In the genomic region with DNA sequence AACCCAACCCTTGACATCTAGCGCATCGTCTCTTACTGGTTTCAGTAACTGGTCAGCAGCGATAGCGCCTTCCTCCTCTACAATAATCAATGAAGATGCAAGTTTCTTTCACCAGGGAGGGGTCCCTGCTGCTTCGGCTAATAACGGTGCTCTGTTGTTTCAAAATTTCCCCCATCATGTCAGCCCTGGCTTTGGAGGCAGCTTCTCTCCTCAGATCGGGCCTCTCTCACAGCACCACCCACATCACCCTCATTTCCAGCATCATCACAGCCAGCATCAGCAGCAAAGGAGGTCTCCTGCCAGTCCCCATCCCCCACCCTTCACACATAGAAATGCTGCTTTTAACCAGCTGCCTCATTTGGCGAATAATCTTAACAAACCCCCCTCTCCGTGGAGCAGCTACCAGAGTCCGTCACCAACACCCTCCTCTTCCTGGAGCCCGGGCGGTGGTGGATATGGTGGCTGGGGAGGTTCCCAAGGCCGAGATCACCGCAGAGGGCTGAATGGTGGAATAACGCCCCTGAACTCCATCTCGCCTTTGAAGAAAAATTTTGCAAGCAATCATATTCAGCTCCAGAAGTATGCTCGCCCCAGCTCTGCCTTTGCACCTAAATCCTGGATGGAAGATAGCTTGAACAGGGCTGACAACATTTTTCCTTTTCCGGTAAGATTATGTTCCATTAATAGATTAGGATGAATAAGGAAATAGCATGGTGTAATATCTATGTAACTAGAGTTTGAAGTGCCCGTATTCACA, we compare ENCODE assay signal across 8 cellular contexts. TPM values are rescaled to one million over a fixed set of nuclear protein-coding genes. Genes with fewer than 3 reads are reported as not detected.
A peak's percentile ranks its signal among the peaks of the same experiment; 100 is the strongest.
DNase-seq lines count a peak whose midpoint lies in the region; ATAC-seq and TF ChIP-seq lines count a peak whose summit lies in the region.

No MANE protein-coding gene starts in this region.

- TF ChIP-seq RAD21 in liver (IDR thresholded peaks at IDR 0.05): peak in 1 of 2 donors; percentile 1

- no peak for TF ChIP-seq CTCF in breast epithelium (IDR thresholded peaks at IDR 0.05)
- TF ChIP-seq CTCF in liver (IDR thresholded peaks at IDR 0.05; ENCODE audit: low read depth, low read length, missing input control): no peak
- TF ChIP-seq CTCF in suprapubic skin (IDR thresholded peaks at IDR 0.05): no peak

- peak overlapping the region; percentile 83 to 99 for H3K9ac ChIP-seq in liver (ENCODE audit: low read depth in 1 of 2, low read length in 2 of 2)

- peak overlapping the region; percentile 77 to 94 for H3K27ac ChIP-seq in breast epithelium
- H3K27ac ChIP-seq in liver (ENCODE audit: low read depth in 1 of 2, low read length in 2 of 2): peak overlapping the region; percentile 88
- peak overlapping the region; percentile 51 for H3K27ac ChIP-seq in suprapubic skin

- H3K4me3 ChIP-seq in GM08714 (ENCODE audit: low read length): peak overlapping the region; percentile 26
- peak overlapping the region; percentile 72 to 92 (median 91) for H3K4me3 ChIP-seq in breast epithelium
- peak overlapping the region; percentile 68 to 91 (median 89) for H3K4me3 ChIP-seq in liver (ENCODE audit: low read depth in 1 of 3, low read length in 3 of 3)
- peak overlapping the region; percentile 73 for H3K4me3 ChIP-seq in suprapubic skin

- peak; percentile 69 for DNase-seq in NCI-H69 (lab: John Stamatoyannopoulos, UW)
- no peak for DNase-seq in breast epithelium (ENCODE audit: low spot score in 2 of 2)
- no peak for DNase-seq in suprapubic skin (ENCODE audit: low spot score in 2 of 2)
- DNase-seq in NCI-H2171 (lab: John Stamatoyannopoulos, UW): no peak

- ATAC-seq in GM18520 (IDR thresholded peaks at IDR 0.05; ENCODE audit: unreplicated experiment): no peak
- no peak for ATAC-seq in GM18502 (IDR thresholded peaks at IDR 0.05; ENCODE audit: poor library complexity, unreplicated experiment)

- no peak for TF ChIP-seq EP300 in suprapubic skin (IDR thresholded peaks at IDR 0.05)

- no peaks in the 10 kb centered on the region for H3K36me3 ChIP-seq in breast epithelium
- no peaks in the 10 kb centered on the region for H3K36me3 ChIP-seq in liver (ENCODE audit: control insufficient read depth in 4 of 4, insufficient read depth in 3 of 4, low read depth in 1 of 4, low read length in 3 of 4)
- H3K36me3 ChIP-seq in suprapubic skin: no peaks in the 10 kb centered on the region

- H3K27me3 ChIP-seq in breast epithelium (no peaks in the 10 kb centered on the region), liver (ENCODE audit: control insufficient read depth in 4 of 4, insufficient read depth in 4 of 4, low read length in 3 of 4) (no peaks in the 10 kb centered on the region), suprapubic skin (no peaks in the 10 kb centered on the region)

- 20% methylated on average over 19 of the region's 19 CpGs for WGBS in liver
- 46% methylated on average over 19 of the region's 19 CpGs for WGBS in suprapubic skin

- no peaks in the 10 kb centered on the region for H3K4me1 ChIP-seq in breast epithelium
- peaks cover 6 to 36% (median 17%) of the 10 kb centered on the region in 4 donors for H3K4me1 ChIP-seq in liver (ENCODE audit: control insufficient read depth in 4 of 4, insufficient read depth in 4 of 4, low read length in 3 of 4)
- H3K4me1 ChIP-seq in suprapubic skin: peaks cover 79% of the 10 kb centered on the region

- intact Hi-C loops in breast epithelium (cut with DNase I; ENCODE audit: low total_unique reads): no loop called here

- no peaks in the 10 kb centered on the region for H3K9me3 ChIP-seq in breast epithelium
- H3K9me3 ChIP-seq in liver (ENCODE audit: control insufficient read depth in 4 of 4, low read length in 3 of 4): no peaks in the 10 kb centered on the region
- no peaks in the 10 kb centered on the region for H3K9me3 ChIP-seq in suprapubic skin

- no peak for TF ChIP-seq POLR2A in breast epithelium (IDR thresholded peaks at IDR 0.05)
- TF ChIP-seq POLR2A in suprapubic skin (IDR thresholded peaks at IDR 0.05): no peak

TF ChIP-seq in liver, 16 proteins besides CTCF, POLR2A, EP300 and RAD21:
- TF ChIP-seq, protein P1, sequence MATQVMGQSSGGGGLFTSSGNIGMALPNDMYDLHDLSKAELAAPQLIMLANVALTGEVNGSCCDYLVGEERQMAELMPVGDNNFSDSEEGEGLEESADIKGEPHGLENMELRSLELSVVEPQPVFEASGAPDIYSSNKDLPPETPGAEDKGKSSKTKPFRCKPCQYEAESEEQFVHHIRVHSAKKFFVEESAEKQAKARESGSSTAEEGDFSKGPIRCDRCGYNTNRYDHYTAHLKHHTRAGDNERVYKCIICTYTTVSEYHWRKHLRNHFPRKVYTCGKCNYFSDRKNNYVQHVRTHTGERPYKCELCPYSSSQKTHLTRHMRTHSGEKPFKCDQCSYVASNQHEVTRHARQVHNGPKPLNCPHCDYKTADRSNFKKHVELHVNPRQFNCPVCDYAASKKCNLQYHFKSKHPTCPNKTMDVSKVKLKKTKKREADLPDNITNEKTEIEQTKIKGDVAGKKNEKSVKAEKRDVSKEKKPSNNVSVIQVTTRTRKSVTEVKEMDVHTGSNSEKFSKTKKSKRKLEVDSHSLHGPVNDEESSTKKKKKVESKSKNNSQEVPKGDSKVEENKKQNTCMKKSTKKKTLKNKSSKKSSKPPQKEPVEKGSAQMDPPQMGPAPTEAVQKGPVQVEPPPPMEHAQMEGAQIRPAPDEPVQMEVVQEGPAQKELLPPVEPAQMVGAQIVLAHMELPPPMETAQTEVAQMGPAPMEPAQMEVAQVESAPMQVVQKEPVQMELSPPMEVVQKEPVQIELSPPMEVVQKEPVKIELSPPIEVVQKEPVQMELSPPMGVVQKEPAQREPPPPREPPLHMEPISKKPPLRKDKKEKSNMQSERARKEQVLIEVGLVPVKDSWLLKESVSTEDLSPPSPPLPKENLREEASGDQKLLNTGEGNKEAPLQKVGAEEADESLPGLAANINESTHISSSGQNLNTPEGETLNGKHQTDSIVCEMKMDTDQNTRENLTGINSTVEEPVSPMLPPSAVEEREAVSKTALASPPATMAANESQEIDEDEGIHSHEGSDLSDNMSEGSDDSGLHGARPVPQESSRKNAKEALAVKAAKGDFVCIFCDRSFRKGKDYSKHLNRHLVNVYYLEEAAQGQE (IDR thresholded peaks at IDR 0.05): peak; percentile 23
- TF ChIP-seq YY1 (IDR thresholded peaks at IDR 0.05): peak; percentile 39
- TF ChIP-seq MAX (IDR thresholded peaks at IDR 0.05): no peak
- peak in 1 of 2 donors; percentile 4 for TF ChIP-seq RXRA (IDR thresholded peaks at IDR 0.05)
- TF ChIP-seq JUND (IDR thresholded peaks at IDR 0.05): no peak
- TF ChIP-seq HNF4A (conservative IDR thresholded peaks at IDR 0.05): no peak

RNA-seq across cellular contexts. Expression of gene CPEB4, which starts 2.2 kb away (rescaled TPM):
- 10 to 100 TPM; 36.4 to 71.7 (median 49.9) TPM for total RNA-seq in breast epithelium
- total RNA-seq in liver: 100 to 1,000 TPM in 1 of 2 donors, 10 to 100 TPM in 1; 47.0 to 113 TPM
- polyA plus RNA-seq in liver: 10 to 100 TPM; 14.3 to 17.1 TPM
- 10 to 100 TPM; 45.2 to 70.7 (median 52.5) TPM for total RNA-seq in suprapubic skin

Comparison
In these comparisons a context has a peak if more than half of its experiments do, and no peak if none do; other contexts are left out.
1. H3K4me3 ChIP-seq: peak in every context shown above with its lines; median percentile 91 in breast epithelium; 89 in liver; 73 in suprapubic skin; 26 in GM08714.